Comparison of ENCODE assay signal across 25 cellular contexts in genomic region chr3:4029135-4029534, GRCh38.
"Had no signal": no experiment of that assay in that cellular context is flagged by ENCODE, and none has a peak within 500 bp of the region (broad histone marks: within the 10 kb centered on the region; RNA-seq: fewer than 3 reads in every experiment).

No MANE protein-coding gene starts in this region.

- H3K4me3 ChIP-seq: coronary artery, esophagus squamous epithelium, hepatocyte, left lung, lower lobe of right lung, prostate gland, right lobe of liver, smooth muscle cell, stomach, thyroid gland, vagina had no signal

- ATAC-seq: effector memory CD8-positive, alpha-beta T cell; left lung; lower lobe of right lung; naive thymus-derived CD8-positive, alpha-beta T cell; right lobe of liver had no signal

- H3K9me3 ChIP-seq: esophagus squamous epithelium, left lung, lower lobe of right lung, prostate gland, right lobe of liver, stomach, thyroid gland, vagina had no signal

- H3K36me3 ChIP-seq: esophagus squamous epithelium, left lung, lower lobe of right lung, prostate gland, right lobe of liver, stomach, thyroid gland, vagina had no signal

- DNase-seq: dermis blood vessel endothelial cell; effector memory CD8-positive, alpha-beta T cell; erythroblast; esophagus squamous epithelium; foreskin melanocyte; kidney; left lung; lower lobe of right lung; naive thymus-derived CD8-positive, alpha-beta T cell; nephron progenitor cell; nucleus accumbens; right lobe of liver; stimulated activated CD4-positive, alpha-beta T cell treated with anti-CD3 and anti-CD28 coated beads, Interleukin-12 subunit alpha, Interleukin-12 subunit beta, amount 100 ng/mL, for 4 hours; stimulated activated CD4-positive, alpha-beta T cell treated with anti-CD3 and anti-CD28 coated beads, Interleukin-1b, Interleukin-23, amount 100 ng/mL, for 48 hours; stimulated activated CD4-positive, alpha-beta T cell treated with anti-CD3 and anti-CD28 coated beads, Interleukin-4, amount 100 ng/mL, for 1 hour; stimulated activated CD8-positive, alpha-beta memory T cell treated with anti-CD3 and anti-CD28 coated beads, Interleukin-4, amount 100 ng/mL, for 48 hours; stimulated activated naive CD4-positive, alpha-beta T cell treated with Interleukin-2 at 50 U/mL for 16 hours; stomach; thyroid gland; trophoblast cell had no signal

- H3K27ac ChIP-seq: coronary artery, esophagus squamous epithelium, hepatocyte, left lung, lower lobe of right lung, prostate gland, right lobe of liver, stomach, thyroid gland, vagina had no signal

- H3K4me1 ChIP-seq: esophagus squamous epithelium, left lung, lower lobe of right lung, prostate gland, right lobe of liver, stomach, vagina had no signal

- H3K27me3 ChIP-seq: esophagus squamous epithelium, hepatocyte, left lung, right lobe of liver, stomach, thyroid gland, vagina had no signal
